ENCODE assay signal across 11 cellular contexts in the genomic region with DNA sequence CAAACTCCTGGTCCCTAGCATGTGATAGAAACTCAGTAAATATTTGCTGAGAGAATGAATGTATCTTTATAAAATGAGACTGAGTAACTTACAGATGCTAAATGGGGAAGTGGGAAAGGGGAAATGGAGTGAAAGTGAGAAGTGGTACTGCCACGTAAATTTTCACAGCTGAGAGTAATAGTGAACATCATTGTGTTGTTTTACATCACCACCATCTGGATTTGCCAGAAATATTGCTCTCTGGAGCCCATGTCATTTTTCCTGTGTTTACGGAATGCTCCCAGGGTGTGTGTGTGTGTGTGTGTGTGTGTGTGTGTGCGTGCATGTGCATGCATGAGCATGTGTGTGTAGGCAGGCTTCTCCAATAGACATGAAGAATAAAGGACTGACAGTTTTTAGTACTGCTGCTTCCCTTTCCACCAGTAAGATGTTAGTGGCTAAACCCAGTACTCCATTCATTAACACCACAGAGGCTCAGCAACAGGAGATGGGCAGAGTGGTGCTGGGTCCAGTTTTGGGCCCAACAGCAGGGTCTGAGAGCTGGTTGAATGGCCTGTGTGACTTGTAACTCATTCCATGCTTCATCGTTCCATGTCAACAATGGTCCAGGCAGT. TPM values are rescaled to one million over a fixed set of nuclear protein-coding genes. Genes with fewer than 3 reads are reported as not detected.
DNase-seq lines count a peak whose midpoint lies in the region; ATAC-seq and TF ChIP-seq lines count a peak whose summit lies in the region.
"Had no signal": no experiment of that assay in that cellular context is flagged by ENCODE, and none has a peak within 500 bp of the region (broad histone marks: within the 10 kb centered on the region; RNA-seq: fewer than 3 reads in every experiment).

No MANE protein-coding gene starts in this region.

- H3K4me1 ChIP-seq in OCI-LY7 (ENCODE audit: insufficient read depth, low read length, poor library complexity, severe bottlenecking), result peaks cover 17% of the 10 kb centered on the region

- no peaks in the 10 kb centered on the region for H3K9me3 ChIP-seq in OCI-LY7 (ENCODE audit: low read length)

- H3K9me3 Mint-ChIP-seq in nephron progenitor cell, result peaks cover 15% of the 10 kb centered on the region
- H3K9me3 Mint-ChIP-seq: activated T-helper 2 cell treated with anti-CD3 and anti-CD28 coated beads, Interferon-gamma antibody, Interleukin-2, Interleukin-4, amounts not matched to agents 10 μg/mL and 5 μg/mL and 100 μg/mL, durations not matched to agents 14 hours and 24 hours and 36 hours had no signal

- no peak overlapping the region for H3K4me3 ChIP-seq in OCI-LY7 (ENCODE audit: low read depth, low read length, poor library complexity, severe bottlenecking)

- H2AFZ ChIP-seq in OCI-LY7 (ENCODE audit: low read length), result 0 out of 2 replicates have a peak overlapping the region, but pooled peaks have one; percentile 41

- CTCF ChIA-PET in OCI-LY7 (lab: Charles Lee; ENCODE audit: unreplicated experiment), result interaction anchor here (0.8 kb wide), 1 partner anchor 15 kb away, joined by 3 read pairs; no protein-coding TSS in a partner anchor

- peak overlapping the region; percentile 56 for H3K4me2 ChIP-seq in OCI-LY7 (ENCODE audit: low read length)

- H3K9me2 ChIP-seq in OCI-LY7 (ENCODE audit: insufficient read depth, low read length), result no peaks in the 10 kb centered on the region

- POLR2A ChIA-PET in OCI-LY7 (lab: Charles Lee), result interaction anchor here (0.7 to 1.0 kb wide), 2 partner anchors 57 to 172 kb away, joined by 3 read pairs; a partner anchor contains a TSS

- H3K79me2 ChIP-seq in OCI-LY7 (ENCODE audit: insufficient read depth, low read depth, low read length), result no peaks in the 10 kb centered on the region

- no TSS peak for BruUV-seq in OCI-LY7 (replicated peaks; lab: Mats Ljungman, UMichigan)

- intact Hi-C loops in OCI-LY7 (cut with micrococcal nuclease; ENCODE audit: unreplicated experiment), result loop anchor here (2.0 kb wide), 1 partner anchor 56 kb away; no protein-coding TSS in a partner anchor

- no peaks in the 10 kb centered on the region for H3K27me3 Mint-ChIP-seq in nephron progenitor cell (ENCODE audit: low read depth, poor library complexity)

- H3K4me1 Mint-ChIP-seq in nephron progenitor cell, result no peaks in the 10 kb centered on the region

- H3K36me3 Mint-ChIP-seq in nephron progenitor cell (ENCODE audit: low read depth), result peaks cover 6% of the 10 kb centered on the region

- no peak overlapping the region for H3K27ac Mint-ChIP-seq in nephron progenitor cell
- H3K27ac Mint-ChIP-seq: activated T-helper 2 cell treated with anti-CD3 and anti-CD28 coated beads, Interferon-gamma antibody, Interleukin-2, Interleukin-4, amounts not matched to agents 10 μg/mL and 5 μg/mL and 100 μg/mL, durations not matched to agents 14 hours and 24 hours and 36 hours had no signal

- no peaks in the 10 kb centered on the region for H4K20me1 ChIP-seq in OCI-LY7 (ENCODE audit: insufficient read depth, low read length)

- TF ChIP-seq CTCF in OCI-LY7 (conservative IDR thresholded peaks at IDR 0.05; ENCODE audit: low read length), result no peak
- TF ChIP-seq CTCF in nephron progenitor cell (IDR thresholded peaks at IDR 0.05), result no peak

- DNase-seq in AML-193 (lab: John Stamatoyannopoulos, UW) (peak; percentile 76 to 87), OCI-LY7 (ENCODE audit: low spot score) (peak; percentile 68), HCEC 1CT (no peak), NCI-H187 treated with DMSO at 0.1 percent for 48 hours (lab: John Stamatoyannopoulos, UW) (no peak), nephron progenitor cell (no peak)
- DNase-seq in activated CD4-positive, alpha-beta T cell treated with anti-CD3 and anti-CD28 coated beads, Interleukin-2, amount 50 U/mL, for 4 hours, result no peak
- DNase-seq: ACHN had no signal

- H3K27ac ChIP-seq in OCI-LY7 (ENCODE audit: low read depth, low read length, poor library complexity, severe bottlenecking), result peak overlapping the region; percentile 48

- peak; percentile 83 for ATAC-seq in GM19351 (IDR thresholded peaks at IDR 0.05; ENCODE audit: unreplicated experiment)
- ATAC-seq in HG03025 (IDR thresholded peaks at IDR 0.05; ENCODE audit: low FRiP score, unreplicated experiment), result peak; percentile 93
- ATAC-seq: HCT116 had no signal

- no peak overlapping the region for H3K4me3 Mint-ChIP-seq in nephron progenitor cell

- H3K36me3 ChIP-seq in OCI-LY7 (ENCODE audit: insufficient read depth, low read length), result no peaks in the 10 kb centered on the region

RNA-seq across cellular contexts. Expression of a gene that starts 57.3 kb away (rescaled TPM):
- total RNA-seq in OCI-LY7 (2014; rRNA removed; shearing (Covaris generic)), result 39.6 and 58.3 TPM in 2 replicates
- 22.7 and 28.6 TPM in 2 replicates for total RNA-seq in OCI-LY7 (2022)

Comparison
In these comparisons a context has a peak if more than half of its experiments do, and no peak if none do; other contexts are left out.
1. DNase-seq: peak in AML-193 (2 of 2) and OCI-LY7 (single experiment); none in HCEC 1CT (single experiment), activated CD4-positive, alpha-beta T cell treated with anti-CD3 and anti-CD28 coated beads, Interleukin-2, amount 50 U/mL, for 4 hours (0 of 2), NCI-H187 treated with DMSO at 0.1 percent for 48 hours (single experiment) and nephron progenitor cell (single experiment).